ENCODE assay signal across 8 cellular contexts in the genomic region with DNA sequence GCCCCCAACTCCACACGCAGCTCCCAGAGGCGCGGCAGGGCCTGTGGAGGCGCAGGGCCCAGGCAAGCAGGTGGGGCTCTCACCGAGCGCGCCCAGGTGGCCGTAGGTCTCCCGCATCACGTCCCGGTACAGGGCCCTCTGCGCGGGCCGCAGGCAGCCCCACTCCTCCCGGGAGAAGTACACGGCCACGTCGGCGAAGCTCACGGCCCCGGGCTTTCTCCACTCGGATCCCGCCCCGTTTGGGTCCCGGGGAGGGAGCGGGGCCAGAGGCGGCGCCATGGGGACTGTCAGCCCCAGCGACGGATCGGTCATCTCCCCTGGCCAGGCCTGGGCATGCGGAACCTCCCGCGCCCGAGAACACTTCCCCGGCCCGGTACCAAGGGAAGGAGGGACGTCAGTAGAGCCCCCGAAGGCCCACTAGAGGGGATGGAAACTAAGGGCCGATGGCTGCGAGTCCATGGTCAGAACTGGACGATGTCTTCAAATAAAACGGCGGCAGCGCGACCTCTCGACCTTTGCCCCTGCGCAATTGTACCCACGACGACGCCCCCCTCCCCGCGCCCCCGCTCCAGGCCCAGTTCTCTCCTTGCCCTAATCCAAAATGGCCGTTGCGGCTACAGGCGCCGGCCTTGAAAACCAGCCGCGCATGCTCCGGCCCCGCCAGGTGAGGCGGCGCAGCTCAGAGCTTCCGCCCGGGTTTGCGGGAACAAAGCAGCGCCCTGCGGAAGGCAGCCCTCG.
A peak's percentile ranks its signal among the peaks of the same experiment; 100 is the strongest.
DNase-seq lines count a peak whose midpoint lies in the region; ATAC-seq and TF ChIP-seq lines count a peak whose summit lies in the region.

A gene (minus strand): TSS at position 491 of the 738 bp plus-strand sequence. CDS start 179 bp downstream, at position 312.

- TF ChIP-seq CTCF in Loucy (conservative IDR thresholded peaks at IDR 0.05; ENCODE audit: low read length) (no peak), nephron (IDR thresholded peaks at IDR 0.05; ENCODE audit: unreplicated experiment in 3 of 3) (no peak)

- peaks cover 10% of the 10 kb centered on the region for H3K4me1 ChIP-seq in Loucy (ENCODE audit: insufficient read depth, low read length, poor library complexity, severe bottlenecking)

- H3K79me2 ChIP-seq in Loucy (ENCODE audit: insufficient read depth, low read length): peaks cover 58% of the 10 kb centered on the region

- H3K9me3 ChIP-seq in Loucy (ENCODE audit: insufficient read depth, low read depth, low read length): no peaks in the 10 kb centered on the region

- peak within 1 kb of the TSS; percentile 86 for H2AFZ ChIP-seq in Loucy (ENCODE audit: low read length)

- H3K36me3 ChIP-seq in Loucy (ENCODE audit: insufficient read depth, low read length): no peaks in the 10 kb centered on the region; the same call in 1 of the 2 replicates

- H3K4me2 ChIP-seq in Loucy (ENCODE audit: low read depth, low read length, poor library complexity, severe bottlenecking): peak within 1 kb of the TSS; percentile 91

- ATAC-seq in GM21717 (IDR thresholded peaks at IDR 0.05; ENCODE audit: unreplicated experiment): peak; percentile 51
- ATAC-seq in stimulated activated naive CD8-positive, alpha-beta T cell treated with anti-CD3 and anti-CD28 coated beads, Interleukin-15, Interleukin-2, amounts not matched to agents 100 U/mL and 50 U/mL, for 24 hours: peak; percentile 79

- H3K9me2 ChIP-seq in Loucy (replicated peaks; ENCODE audit: low read depth, low read length): no peaks in the 10 kb centered on the region

- H3K27ac Mint-ChIP-seq in nephron: peak within 1 kb of the TSS; percentile 97 to 99 (median 97)

- peak within 1 kb of the TSS; percentile 90 to 94 (median 94) for H3K4me3 Mint-ChIP-seq in nephron

- no peaks in the 10 kb centered on the region for H3F3A ChIP-seq in Loucy (ENCODE audit: low read depth)

- no peaks in the 10 kb centered on the region for H3K9me3 Mint-ChIP-seq in nephron

- H3K36me3 Mint-ChIP-seq in nephron (ENCODE audit: low read depth): peaks cover 17% of the 10 kb centered on the region

- peak within 1 kb of the TSS; percentile 96 for H3K4me3 ChIP-seq in Loucy (ENCODE audit: low read length, poor library complexity, severe bottlenecking)

- peaks cover 7% of the 10 kb centered on the region for H4K20me1 ChIP-seq in Loucy (ENCODE audit: insufficient read depth, low read length, poor library complexity, severe bottlenecking)

- peak; percentile 84 for TF ChIP-seq POLR2A in Raji (IDR thresholded peaks at IDR 0.05; ENCODE audit: insufficient read depth, low read depth, low read length)

- peak; percentile 50 for DNase-seq in DMS 273 treated with DMSO at 0.1 percent for 48 hours (lab: John Stamatoyannopoulos, UW)
- peak; percentile 87 for DNase-seq in activated T-helper 9 cell treated with anti-CD3 and anti-CD28 coated beads, Interleukin-2, amount 50 U/mL, for 16 hours (ENCODE audit: low read depth)
- peak; percentile 79 for DNase-seq in fibroblast of peridontal ligament (ENCODE audit: extremely low read depth)
- DNase-seq in stimulated activated naive CD8-positive, alpha-beta T cell treated with anti-CD3 and anti-CD28 coated beads, Interleukin-15, Interleukin-2, amounts not matched to agents 100 U/mL and 50 U/mL, for 24 hours: peak; percentile 93

- no peaks in the 10 kb centered on the region for H3K27me3 ChIP-seq in Loucy (ENCODE audit: insufficient read depth, low read length, poor library complexity, severe bottlenecking)

- H3K27me3 Mint-ChIP-seq in nephron (ENCODE audit: low read depth): no peaks in the 10 kb centered on the region

- peaks cover 25% of the 10 kb centered on the region for H3K4me1 Mint-ChIP-seq in nephron

- H3K9ac ChIP-seq in Loucy (ENCODE audit: low read depth, low read length, poor library complexity, severe bottlenecking): peak within 1 kb of the TSS; percentile 96

Comparison
In these comparisons a context has a peak if more than half of its experiments do, and no peak if none do; other contexts are left out.
1. Peak in every context shown above with its lines: DNase-seq, ATAC-seq and H3K4me3 ChIP-seq.